14 cellular contexts compared by ENCODE assay signal in the genomic region with DNA sequence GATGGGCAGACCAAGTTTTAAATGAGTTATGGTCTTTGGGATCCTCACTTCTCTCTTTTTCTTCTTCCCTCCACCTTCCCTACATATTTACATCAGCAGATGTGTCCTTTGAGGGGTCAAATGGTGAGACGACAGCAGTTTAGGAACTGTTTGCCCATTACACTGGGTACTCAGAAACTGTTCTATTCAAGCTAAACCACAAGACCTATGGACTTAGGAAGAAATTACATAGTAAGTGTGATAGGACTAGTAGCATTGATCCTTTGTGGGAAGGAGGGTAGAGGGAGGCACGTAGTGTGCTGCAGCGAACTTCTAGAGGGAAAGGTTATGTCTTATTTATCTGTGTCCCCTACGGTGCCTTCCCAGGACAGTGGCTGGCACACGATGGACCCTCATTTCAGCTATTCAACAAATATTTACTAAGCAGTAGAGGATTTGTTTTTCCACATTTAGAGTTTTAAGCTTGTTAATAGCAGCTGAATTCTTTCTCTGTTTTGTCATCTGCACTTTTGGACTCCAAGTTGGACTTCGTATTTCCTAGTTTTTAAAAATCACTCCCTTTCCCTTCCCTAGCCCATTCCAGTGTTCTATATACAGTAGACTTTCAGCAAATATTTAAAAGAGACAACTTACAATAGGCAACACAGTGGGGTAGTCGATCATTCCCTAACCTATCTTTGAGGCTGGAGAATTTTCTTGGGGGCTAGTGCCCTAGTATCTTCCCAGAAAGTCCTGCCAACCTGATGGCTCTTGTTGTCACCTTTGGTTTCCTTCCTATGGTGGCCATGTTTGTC. TPM values are rescaled to one million over a fixed set of nuclear protein-coding genes. Genes with fewer than 3 reads are reported as not detected.
A peak's percentile ranks its signal among the peaks of the same experiment; 100 is the strongest.
DNase-seq lines count a peak whose midpoint lies in the region; ATAC-seq and TF ChIP-seq lines count a peak whose summit lies in the region.
"Had no signal": no experiment of that assay in that cellular context is flagged by ENCODE, and none has a peak within 500 bp of the region (broad histone marks: within the 10 kb centered on the region; RNA-seq: fewer than 3 reads in every experiment).

No MANE protein-coding gene starts in this region.

- TF ChIP-seq CTCF in A673 (conservative IDR thresholded peaks at IDR 0.05; ENCODE audit: low read depth, low read length), result no peak
- TF ChIP-seq CTCF in coronary artery (IDR thresholded peaks at IDR 0.05), result no peak
- TF ChIP-seq CTCF in right lobe of liver (IDR thresholded peaks at IDR 0.05), result no peak

- peak overlapping the region; percentile 29 for H3K4me3 ChIP-seq in A673 (ENCODE audit: low read depth, low read length, poor library complexity, severe bottlenecking)
- peak overlapping the region; percentile 60 for H3K4me3 ChIP-seq in coronary artery
- H3K4me3 ChIP-seq in right lobe of liver, result peak overlapping the region in 2 of 3 donors; percentile 1 to 24
- no peak overlapping the region for H3K4me3 ChIP-seq in skeletal muscle satellite cell (ENCODE audit: low read length)

- H3K4me1 Mint-ChIP-seq in T-helper 17 cell, result peaks cover 7% of the 10 kb centered on the region
- H3K4me1 Mint-ChIP-seq: activated naive CD4-positive, alpha-beta T cell treated with anti-CD3 and anti-CD28 coated beads, Interleukin-2, amount 50 U/mL, for 24 hours; stimulated activated naive CD8-positive, alpha-beta T cell treated with anti-CD3 and anti-CD28 coated beads, Interleukin-15, amount 100 ng/mL, for 72 hours had no signal

- ATAC-seq in right lobe of liver (peak; percentile 73 to 79 (median 74)), T-helper 17 cell (no peak), GM19324 (IDR thresholded peaks at IDR 0.05; ENCODE audit: low FRiP score, unreplicated experiment) (no peak), HG03378 (IDR thresholded peaks at IDR 0.05; ENCODE audit: unreplicated experiment) (no peak)
- ATAC-seq: stimulated activated naive CD8-positive, alpha-beta T cell treated with anti-CD3 and anti-CD28 coated beads, Interleukin-15, amount 100 ng/mL, for 72 hours had no signal

- no peaks in the 10 kb centered on the region for H3K9me3 ChIP-seq in A673 (ENCODE audit: low read depth, low read length, poor library complexity, severe bottlenecking)
- no peaks in the 10 kb centered on the region for H3K9me3 ChIP-seq in right lobe of liver
- no peaks in the 10 kb centered on the region for H3K9me3 ChIP-seq in skeletal muscle satellite cell (replicated peaks; ENCODE audit: low read length)
- no peaks in the 10 kb centered on the region for H3K9me3 ChIP-seq in T-helper 17 cell (ENCODE audit: control insufficient read depth, low read length, poor library complexity, severe bottlenecking)

- peak overlapping the region; percentile 97 for H3K27ac ChIP-seq in A673 (ENCODE audit: low read depth, low read length, poor library complexity, severe bottlenecking)
- peak overlapping the region; percentile 64 to 84 for H3K27ac ChIP-seq in coronary artery
- H3K27ac ChIP-seq in right lobe of liver, result peak overlapping the region; percentile 80 to 95 (median 82)

- POLR2A ChIA-PET in A673 (lab: Charles Lee; ENCODE audit: low non-redundant PET), result no interaction called here

- no peaks in the 10 kb centered on the region for H3K36me3 Mint-ChIP-seq in T-helper 17 cell (ENCODE audit: low read depth)
- H3K36me3 Mint-ChIP-seq: activated naive CD4-positive, alpha-beta T cell treated with anti-CD3 and anti-CD28 coated beads, Interleukin-2, amount 50 U/mL, for 24 hours had no signal

- H3K4me1 ChIP-seq in A673 (ENCODE audit: insufficient read depth, low read length, poor library complexity, severe bottlenecking) (peaks cover 79% of the 10 kb centered on the region), right lobe of liver (peaks cover 0 to 36% (median 21%) of the 10 kb centered on the region in 4 donors), skeletal muscle satellite cell (ENCODE audit: control insufficient read depth, insufficient read depth, low read length) (peaks cover 28% of the 10 kb centered on the region)

- no peak overlapping the region for H3K9ac ChIP-seq in skeletal muscle satellite cell (ENCODE audit: low read depth, low read length)

- WGBS in right lobe of liver (ENCODE audit: insufficient coverage, low coverage, low lambda C conversion rate, missing lambda C conversion rate), result 13% methylated on average over 7 of the region's 7 CpGs

- no peak overlapping the region for H3K27ac Mint-ChIP-seq in T-helper 17 cell
- H3K27ac Mint-ChIP-seq: activated naive CD4-positive, alpha-beta T cell treated with anti-CD3 and anti-CD28 coated beads, Interleukin-2, amount 50 U/mL, for 24 hours had no signal

- H3K36me3 ChIP-seq in A673 (ENCODE audit: insufficient read depth, low read length, poor library complexity, severe bottlenecking) (peaks cover 39% of the 10 kb centered on the region), right lobe of liver (no peaks in the 10 kb centered on the region), skeletal muscle satellite cell (ENCODE audit: insufficient read depth, low read length) (no peaks in the 10 kb centered on the region)

- TF ChIP-seq POLR2A in right lobe of liver (IDR thresholded peaks at IDR 0.05), result no peak

- intact Hi-C loops in A673 (cut with micrococcal nuclease; ENCODE audit: unreplicated experiment) (loop anchor here (5.0 kb wide), 2 partner anchors 156 to 481 kb away; no protein-coding TSS in a partner anchor), right lobe of liver (cut with DNase I) (no loop called here)

- H3K4me2 ChIP-seq in skeletal muscle satellite cell (ENCODE audit: low read length), result peak overlapping the region; percentile 10

- DNase-seq in A673 (ENCODE audit: low spot score) (peak; percentile 25), coronary artery (ENCODE audit: low spot score) (no peak), right lobe of liver (peak; percentile 33 to 65 (median 56)), T-helper 17 cell (no peak), NCI-H1105 treated with DMSO at 0.1 percent for 48 hours (lab: John Stamatoyannopoulos, UW) (no peak)
- DNase-seq: activated CD8-positive, alpha-beta memory T cell treated with anti-CD3 and anti-CD28 coated beads, Interleukin-2, amount 50 U/mL, for 48 hours; NCI-H1105; NCI-H345; stimulated activated naive CD8-positive, alpha-beta T cell treated with anti-CD3 and anti-CD28 coated beads, Interleukin-15, amount 100 ng/mL, for 72 hours; SW 1271 had no signal

- H3K27me3 ChIP-seq in A673 (replicated peaks; ENCODE audit: insufficient read depth, low read depth, low read length, poor library complexity), result no peaks in the 10 kb centered on the region
- no peaks in the 10 kb centered on the region for H3K27me3 ChIP-seq in right lobe of liver
- no peaks in the 10 kb centered on the region for H3K27me3 ChIP-seq in skeletal muscle satellite cell (ENCODE audit: control insufficient read depth, insufficient read depth, low read length)

- H3K27me3 Mint-ChIP-seq in T-helper 17 cell, result peaks cover 21% of the 10 kb centered on the region
- H3K27me3 Mint-ChIP-seq: activated naive CD4-positive, alpha-beta T cell treated with anti-CD3 and anti-CD28 coated beads, Interleukin-2, amount 50 U/mL, for 24 hours had no signal

- BruUV-seq in A673 (replicated peaks; lab: Mats Ljungman, UMichigan), result TSS peak; percentile 86

- H3K4me3 Mint-ChIP-seq in T-helper 17 cell, result no peak overlapping the region
- H3K4me3 Mint-ChIP-seq: activated naive CD4-positive, alpha-beta T cell treated with anti-CD3 and anti-CD28 coated beads, Interleukin-2, amount 50 U/mL, for 24 hours; stimulated activated naive CD8-positive, alpha-beta T cell treated with anti-CD3 and anti-CD28 coated beads, Interleukin-15, amount 100 ng/mL, for 72 hours had no signal

- CTCF ChIA-PET in A673 (lab: Charles Lee), result interaction anchor here (1.4 kb wide), 1 partner anchor 480 kb away, joined by 3 read pairs; no protein-coding TSS in a partner anchor

RNA-seq across cellular contexts. Expression of a gene that starts 13.9 kb away (rescaled TPM):
- total RNA-seq in A673 (2021), result 82.7 and 89.1 TPM in 2 replicates
- 10 to 100 TPM; 12.5 to 26.1 (median 17.1) TPM for total RNA-seq in right lobe of liver
- total RNA-seq in skeletal muscle satellite cell (2012; rRNA removed), result 5.1 and 5.2 TPM in 2 replicates
- under 1 TPM in 1 of 2 donors, not detected in 1; 0.02 TPM for total RNA-seq in T-helper 17 cell

Comparison
In these comparisons a context has a peak if more than half of its experiments do, and no peak if none do; other contexts are left out.
1. DNase-seq: peak in A673 (single experiment) and right lobe of liver (3 of 3); none in coronary artery (single experiment), T-helper 17 cell (0 of 3) and NCI-H1105 treated with DMSO at 0.1 percent for 48 hours (single experiment).
2. ATAC-seq: peak in right lobe of liver (4 of 4); none in T-helper 17 cell (single experiment), GM19324 (single experiment) and HG03378 (single experiment).
3. RNA of a gene that starts 13.9 kb away (total RNA-seq): 82.7 to 89.1 TPM in A673 and 12.5 to 26.1 TPM in right lobe of liver; 0.02 TPM in T-helper 17 cell; every median in the first group is over 10 times any median in the second.
4. Peak in every context shown above with its lines, with median percentiles within 50 percentile points of each other: H3K27ac ChIP-seq.